16 cellular contexts compared by ENCODE assay signal in genomic region chr2:189014426-189015138, GRCh38. TPM values are rescaled to one million over a fixed set of nuclear protein-coding genes. Genes with fewer than 3 reads are reported as not detected.
DNase-seq lines count a peak whose midpoint lies in the region; ATAC-seq and TF ChIP-seq lines count a peak whose summit lies in the region.
"Had no signal": no experiment of that assay in that cellular context is flagged by ENCODE, and none has a peak within 500 bp of the region (broad histone marks: within the 10 kb centered on the region; RNA-seq: fewer than 3 reads in every experiment).

No MANE protein-coding gene starts in this region.

- TF ChIP-seq CTCF in fibroblast of pulmonary artery (IDR thresholded peaks at IDR 0.05; ENCODE audit: low read length, missing control alignments) (no peak), osteocyte (IDR thresholded peaks at IDR 0.05) (no peak)

- no peak overlapping the region for H3K27ac ChIP-seq in caudate nucleus (ENCODE audit: low read depth, low read length)
- H3K27ac ChIP-seq: KMS-11 had no signal

- no peak overlapping the region for H3K4me3 Mint-ChIP-seq in osteocyte (ENCODE audit: unreplicated experiment)
- no peak overlapping the region for H3K4me3 Mint-ChIP-seq in T-helper 2 cell treated with Interferon-gamma antibody and Interleukin-4, amounts not matched to agents 5 μg/mL and 100 μg/mL, for 36 hours
- H3K4me3 Mint-ChIP-seq: B cell, natural killer cell had no signal

- H3K36me3 Mint-ChIP-seq in osteocyte (ENCODE audit: unreplicated experiment) = peaks cover 33% of the 10 kb centered on the region
- no peaks in the 10 kb centered on the region for H3K36me3 Mint-ChIP-seq in T-helper 2 cell treated with Interferon-gamma antibody and Interleukin-4, amounts not matched to agents 5 μg/mL and 100 μg/mL, for 36 hours (ENCODE audit: low read depth)
- H3K36me3 Mint-ChIP-seq: natural killer cell had no signal

- ATAC-seq in SK-N-SH treated with all-trans-retinoic acid at 6 μM for 48 hours (peak; percentile 47), HG02763 (IDR thresholded peaks at IDR 0.05; ENCODE audit: unreplicated experiment) (no peak)
- ATAC-seq: natural killer cell had no signal

- H3K9me3 Mint-ChIP-seq in osteocyte (ENCODE audit: unreplicated experiment) = no peaks in the 10 kb centered on the region
- no peaks in the 10 kb centered on the region for H3K9me3 Mint-ChIP-seq in T-helper 2 cell treated with Interferon-gamma antibody and Interleukin-4, amounts not matched to agents 5 μg/mL and 100 μg/mL, for 36 hours

- H3K4me3 ChIP-seq in fibroblast of pulmonary artery (replicated peaks; ENCODE audit: low read depth, low read length) = no peak overlapping the region

- peaks cover 86% of the 10 kb centered on the region for H3K4me1 Mint-ChIP-seq in osteocyte (ENCODE audit: unreplicated experiment)
- H3K4me1 Mint-ChIP-seq in T-helper 2 cell treated with Interferon-gamma antibody and Interleukin-4, amounts not matched to agents 5 μg/mL and 100 μg/mL, for 36 hours (ENCODE audit: low read depth) = no peaks in the 10 kb centered on the region
- H3K4me1 Mint-ChIP-seq: B cell, natural killer cell had no signal

- DNase-seq in AG08396 (ENCODE audit: low spot score) (peak; percentile 16), fibroblast of pulmonary artery (ENCODE audit: low read depth) (peak; percentile 52), osteocyte (ENCODE audit: extremely low spot score, unreplicated experiment) (no peak), caudate nucleus (lab: John Stamatoyannopoulos, UW) (no peak), ecto neural progenitor cell (ENCODE audit: low spot score) (no peak)
- DNase-seq in T-helper 2 cell treated with Interferon-gamma antibody and Interleukin-4, amounts not matched to agents 5 μg/mL and 100 μg/mL, for 36 hours (ENCODE audit: low spot score) = no peak
- DNase-seq: activated naive CD4-positive, alpha-beta T cell; DMS79; islet precursor cell; natural killer cell; NCI-H146; NCI-H510A treated with DMSO at 0.1 percent for 48 hours had no signal

- H3K27me3 Mint-ChIP-seq in osteocyte (ENCODE audit: unreplicated experiment) = no peaks in the 10 kb centered on the region
- no peaks in the 10 kb centered on the region for H3K27me3 Mint-ChIP-seq in T-helper 2 cell treated with Interferon-gamma antibody and Interleukin-4, amounts not matched to agents 5 μg/mL and 100 μg/mL, for 36 hours (ENCODE audit: low read depth)
- H3K27me3 Mint-ChIP-seq: B cell had no signal

- H3K27ac Mint-ChIP-seq in osteocyte (ENCODE audit: unreplicated experiment) = peak overlapping the region; percentile 88
- H3K27ac Mint-ChIP-seq in T-helper 2 cell treated with Interferon-gamma antibody and Interleukin-4, amounts not matched to agents 5 μg/mL and 100 μg/mL, for 36 hours = no peak overlapping the region
- H3K27ac Mint-ChIP-seq: B cell, natural killer cell had no signal

TF ChIP-seq in SK-N-SH treated with all-trans-retinoic acid at 6 μM for 48 hours, 23 proteins besides CTCF, POLR2A, EP300 and RAD21:
- TF ChIP-seq CREB5 (CRISPR knock-in tag; IDR thresholded peaks at IDR 0.05; ENCODE audit: low read depth) (no peak), ESRRG (CRISPR knock-in tag; IDR thresholded peaks at IDR 0.05) (0 out of 2 replicates have a peak, but pooled peaks have one; percentile 6), TOX (CRISPR knock-in tag; IDR thresholded peaks at IDR 0.05; ENCODE audit: borderline replicate concordance) (peak; percentile 78), ZNF8 (CRISPR knock-in tag; IDR thresholded peaks at IDR 0.05) (no peak), ZC3H10 (CRISPR knock-in tag; IDR thresholded peaks at IDR 0.05) (peak; percentile 67; the same call in 1 of the 2 replicates), ZNF70 (CRISPR knock-in tag; IDR thresholded peaks at IDR 0.05) (no peak), ISL1 (CRISPR knock-in tag; IDR thresholded peaks at IDR 0.05) (peak; percentile 73), RARB (CRISPR knock-in tag; IDR thresholded peaks at IDR 0.05) (peak; percentile 69; the same call in 1 of the 2 replicates), SNAI2 (CRISPR knock-in tag; IDR thresholded peaks at IDR 0.05) (no peak)

RNA-seq across cellular contexts. Expression of gene COL3A1, which starts 40.4 kb away (rescaled TPM):
- total RNA-seq in osteocyte = 7,546 and 8,171 TPM in 2 replicates
- total RNA-seq: B cell, natural killer cell had no signal

Comparison
In these comparisons a context has a peak if more than half of its experiments do, and no peak if none do; other contexts are left out.
1. DNase-seq: peak in AG08396 (single experiment) and fibroblast of pulmonary artery (single experiment); none in osteocyte (single experiment), T-helper 2 cell treated with Interferon-gamma antibody and Interleukin-4, amounts not matched to agents 5 μg/mL and 100 μg/mL, for 36 hours (single experiment), caudate nucleus (0 of 61) and ecto neural progenitor cell (single experiment).